ENCODE assay signal across 14 cellular contexts in the genomic region with DNA sequence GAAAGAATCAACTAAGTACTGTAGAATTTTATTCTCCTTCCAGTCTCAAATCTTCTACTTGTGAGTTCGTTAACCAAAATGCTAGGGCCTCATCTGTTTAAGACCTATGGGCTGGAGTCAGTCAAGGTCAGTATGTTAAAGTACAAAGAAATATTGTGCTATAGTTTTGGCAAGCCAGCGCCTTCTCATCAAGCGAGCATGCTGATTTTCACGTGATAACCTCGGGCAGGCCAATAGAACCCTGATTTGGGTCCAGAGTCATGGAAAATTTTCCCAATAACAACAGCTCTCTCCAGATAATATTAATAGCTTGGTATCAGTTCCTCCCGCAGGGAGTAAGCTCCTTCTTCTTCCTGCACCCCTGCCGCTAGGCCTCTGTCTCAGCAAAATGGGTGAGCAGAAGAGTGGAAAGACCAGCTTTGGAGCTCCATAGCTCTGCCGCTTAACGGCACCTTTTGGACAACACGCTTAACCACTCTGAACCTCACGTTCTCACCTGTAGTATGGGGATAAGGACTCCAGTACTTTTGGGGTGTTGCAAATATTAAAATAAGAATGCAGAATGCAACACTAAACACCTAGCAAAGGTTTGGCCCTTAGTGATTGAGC.
"Had no signal": no experiment of that assay in that cellular context is flagged by ENCODE, and none has a peak within 500 bp of the region (broad histone marks: within the 10 kb centered on the region; RNA-seq: fewer than 3 reads in every experiment).

No MANE protein-coding gene starts in this region.

- H3K27me3 Mint-ChIP-seq: activated CD8-positive, alpha-beta memory T cell treated with anti-CD3 and anti-CD28 coated beads, Interleukin-2, amount 10 ng/mL, durations not matched to agents 7 days and 5 days; activated T-cell treated with anti-CD3 and anti-CD28 coated beads, Interleukin-2, amount 50 U/mL, for 24 hours had no signal

- H3K36me3 Mint-ChIP-seq: activated CD8-positive, alpha-beta memory T cell treated with anti-CD3 and anti-CD28 coated beads, Interleukin-2, amount 10 ng/mL, durations not matched to agents 7 days and 5 days; activated naive CD8-positive, alpha-beta T cell; memory B cell; natural killer cell treated with Interleukin-12 subunit alpha and Interleukin-12 subunit beta and Interleukin-15 and Interleukin-18, amount 100 ng/mL, for 72 hours had no signal

- ATAC-seq: activated CD8-positive, alpha-beta memory T cell treated with anti-CD3 and anti-CD28 coated beads, Interleukin-2, amount 10 ng/mL, durations not matched to agents 7 days and 5 days; natural killer cell treated with Interleukin-12 subunit alpha and Interleukin-12 subunit beta and Interleukin-15 and Interleukin-18, amount 100 ng/mL, for 72 hours had no signal

- H3K9me3 Mint-ChIP-seq: activated T-cell treated with anti-CD3 and anti-CD28 coated beads, Interleukin-2, amount 50 U/mL, for 24 hours; memory B cell; natural killer cell treated with Interleukin-12 subunit alpha and Interleukin-12 subunit beta and Interleukin-15 and Interleukin-18, amount 100 ng/mL, for 72 hours; T-helper 1 cell treated with Interleukin-12 subunit alpha and Interleukin-12 subunit beta and Interleukin-4 antibody, amounts not matched to agents 30 μg/mL and 1 μg/mL, for 36 hours; type B pancreatic cell had no signal

- DNase-seq: activated CD4-positive, alpha-beta T cell treated with anti-CD3 and anti-CD28 coated beads, Interleukin-2, amount 50 U/mL, for 4 hours; activated CD8-positive, alpha-beta memory T cell treated with anti-CD3 and anti-CD28 coated beads, Interleukin-2, amount 10 ng/mL, durations not matched to agents 7 days and 5 days; activated gamma-delta T cell; activated T-cell treated with anti-CD3 and anti-CD28 coated beads, Interleukin-2, amount 50 U/mL, for 24 hours; amygdala; dorsolateral prefrontal cortex; hypothalamus; stimulated activated CD4-positive, alpha-beta T cell treated with anti-CD3 and anti-CD28 coated beads, Interleukin-15, amount 100 ng/mL, for 24 hours; stimulated activated CD4-positive, alpha-beta T cell treated with anti-CD3 and anti-CD28 coated beads, Interleukin-4, amount 100 ng/mL, for 4 hours had no signal

- H3K27ac Mint-ChIP-seq: activated CD8-positive, alpha-beta memory T cell treated with anti-CD3 and anti-CD28 coated beads, Interleukin-2, amount 10 ng/mL, durations not matched to agents 7 days and 5 days; activated naive CD8-positive, alpha-beta T cell; activated T-cell treated with anti-CD3 and anti-CD28 coated beads, Interleukin-2, amount 50 U/mL, for 24 hours; memory B cell; natural killer cell treated with Interleukin-12 subunit alpha and Interleukin-12 subunit beta and Interleukin-15 and Interleukin-18, amount 100 ng/mL, for 72 hours; T-helper 1 cell treated with Interleukin-12 subunit alpha and Interleukin-12 subunit beta and Interleukin-4 antibody, amounts not matched to agents 30 μg/mL and 1 μg/mL, for 36 hours; type B pancreatic cell had no signal

- H3K4me3 Mint-ChIP-seq: activated CD8-positive, alpha-beta memory T cell treated with anti-CD3 and anti-CD28 coated beads, Interleukin-2, amount 10 ng/mL, durations not matched to agents 7 days and 5 days; activated naive CD8-positive, alpha-beta T cell; activated T-cell treated with anti-CD3 and anti-CD28 coated beads, Interleukin-2, amount 50 U/mL, for 24 hours; memory B cell; natural killer cell treated with Interleukin-12 subunit alpha and Interleukin-12 subunit beta and Interleukin-15 and Interleukin-18, amount 100 ng/mL, for 72 hours; T-helper 1 cell treated with Interleukin-12 subunit alpha and Interleukin-12 subunit beta and Interleukin-4 antibody, amounts not matched to agents 30 μg/mL and 1 μg/mL, for 36 hours; type B pancreatic cell had no signal
